23 cellular contexts compared by ENCODE assay signal in the genomic region with DNA sequence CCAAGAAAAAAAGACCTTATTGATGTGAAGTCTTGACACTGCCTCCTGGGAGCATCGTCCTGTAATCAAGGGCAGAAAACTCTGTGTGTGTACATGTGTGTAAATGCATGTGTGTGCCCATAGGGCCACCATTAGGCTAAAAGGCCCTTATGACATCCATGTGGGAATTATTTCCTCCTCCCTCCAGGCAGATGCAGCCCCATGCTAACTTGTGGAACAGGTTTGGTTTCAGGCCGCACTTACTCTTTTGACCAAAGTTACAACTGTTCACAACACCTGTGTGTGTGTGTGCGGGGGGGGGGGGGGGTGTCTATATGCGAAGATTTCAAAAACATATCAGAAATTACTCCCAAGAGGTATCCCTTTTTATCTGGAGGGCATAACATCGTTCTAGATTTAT.
"Had no signal": no experiment of that assay in that cellular context is flagged by ENCODE, and none has a peak within 500 bp of the region (broad histone marks: within the 10 kb centered on the region; RNA-seq: fewer than 3 reads in every experiment).

No MANE protein-coding gene starts in this region.

- H3K36me3 ChIP-seq: esophagus squamous epithelium, lower lobe of right lung, prostate gland, right atrium auricular region, suprapubic skin, transverse colon, vagina had no signal

- H3K4me1 ChIP-seq: lower lobe of right lung, prostate gland, right atrium auricular region, suprapubic skin, transverse colon, vagina had no signal

- H3K4me1 Mint-ChIP-seq: endodermal cell; stimulated activated naive CD8-positive, alpha-beta T cell treated with anti-CD3 and anti-CD28 coated beads, Interleukin-15, amount 100 ng/mL, for 72 hours had no signal

- H3K27ac ChIP-seq: dorsolateral prefrontal cortex, esophagus squamous epithelium, lower lobe of right lung, prostate gland, right atrium auricular region, suprapubic skin, transverse colon, vagina had no signal

- H3K9me3 ChIP-seq: esophagus squamous epithelium, lower lobe of right lung, prostate gland, right atrium auricular region, suprapubic skin, transverse colon, vagina had no signal

- DNase-seq: dorsolateral prefrontal cortex; effector CD4-positive, alpha-beta T cell; endodermal cell; esophagus squamous epithelium; foreskin melanocyte; left ventricle myocardium superior; lower lobe of right lung; naive thymus-derived CD4-positive, alpha-beta T cell; nephron progenitor cell; nucleus accumbens; stimulated activated CD4-positive, alpha-beta T cell treated with anti-CD3 and anti-CD28 coated beads, Interleukin-12 subunit alpha, Interleukin-12 subunit beta, amount 100 ng/mL, for 4 hours; stimulated activated CD4-positive, alpha-beta T cell treated with anti-CD3 and anti-CD28 coated beads, Interleukin-1b, Interleukin-23, amount 100 ng/mL, for 48 hours; stimulated activated CD4-positive, alpha-beta T cell treated with anti-CD3 and anti-CD28 coated beads, Interleukin-4, amount 100 ng/mL, for 1 hour; stimulated activated CD8-positive, alpha-beta memory T cell treated with anti-CD3 and anti-CD28 coated beads, Interleukin-4, amount 100 ng/mL, for 48 hours; stimulated activated naive CD4-positive, alpha-beta T cell; stimulated activated naive CD8-positive, alpha-beta T cell treated with anti-CD3 and anti-CD28 coated beads, Interleukin-15, amount 100 ng/mL, for 72 hours; transverse colon had no signal

- H3K4me3 ChIP-seq: dorsolateral prefrontal cortex, esophagus squamous epithelium, lower lobe of right lung, prostate gland, right atrium auricular region, smooth muscle cell, suprapubic skin, transverse colon, vagina had no signal

- H3K27ac Mint-ChIP-seq: endodermal cell; naive thymus-derived CD4-positive, alpha-beta T cell; nephron progenitor cell; stimulated activated naive CD8-positive, alpha-beta T cell treated with anti-CD3 and anti-CD28 coated beads, Interleukin-15, amount 100 ng/mL, for 72 hours had no signal

- H3K27me3 ChIP-seq: dorsolateral prefrontal cortex, esophagus squamous epithelium, right atrium auricular region, suprapubic skin, transverse colon, vagina had no signal

- H3K9me3 Mint-ChIP-seq: stimulated activated naive CD8-positive, alpha-beta T cell treated with anti-CD3 and anti-CD28 coated beads, Interleukin-15, amount 100 ng/mL, for 72 hours had no signal

- ATAC-seq: left ventricle myocardium superior; lower lobe of right lung; naive thymus-derived CD4-positive, alpha-beta T cell; sciatic nerve; stimulated activated naive CD8-positive, alpha-beta T cell treated with anti-CD3 and anti-CD28 coated beads, Interleukin-15, amount 100 ng/mL, for 72 hours had no signal

- H3K36me3 Mint-ChIP-seq: naive thymus-derived CD4-positive, alpha-beta T cell had no signal

- H3K4me3 Mint-ChIP-seq: endodermal cell; naive thymus-derived CD4-positive, alpha-beta T cell; nephron progenitor cell; stimulated activated naive CD8-positive, alpha-beta T cell treated with anti-CD3 and anti-CD28 coated beads, Interleukin-15, amount 100 ng/mL, for 72 hours had no signal
